ENCODE assay signal across 12 cellular contexts in the genomic region with DNA sequence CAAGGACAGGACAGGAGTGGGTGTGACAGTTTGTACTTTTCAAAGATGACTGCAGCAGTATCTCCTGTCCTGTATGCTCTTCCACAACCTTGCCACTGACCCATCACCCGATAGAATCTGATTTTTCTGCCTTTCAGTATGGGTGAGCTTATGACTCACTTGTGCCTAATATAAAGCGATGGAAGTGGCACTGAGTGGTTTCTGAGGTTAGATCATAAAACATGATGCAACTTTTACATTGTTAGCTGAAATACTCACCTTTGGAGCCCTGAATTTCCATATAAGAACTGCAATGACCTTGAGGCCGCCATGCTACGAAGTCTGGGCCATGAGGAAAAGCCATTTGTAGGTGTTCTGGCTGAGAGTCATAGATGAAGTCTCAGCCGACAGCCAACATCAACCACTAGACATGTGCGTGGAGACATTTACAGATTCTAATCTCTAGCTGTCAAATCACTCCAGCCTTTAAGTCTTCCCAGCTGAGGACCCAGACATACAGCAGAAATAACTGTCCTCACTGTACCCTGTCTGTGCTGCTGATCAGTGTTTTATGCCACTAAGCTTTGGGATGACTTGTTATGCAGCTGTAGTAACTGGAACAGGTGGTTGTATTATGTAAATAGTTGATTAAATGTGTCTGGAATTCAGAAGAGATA.
DNase-seq lines count a peak whose midpoint lies in the region; ATAC-seq and TF ChIP-seq lines count a peak whose summit lies in the region.
"Had no signal": no experiment of that assay in that cellular context is flagged by ENCODE, and none has a peak within 500 bp of the region (broad histone marks: within the 10 kb centered on the region; RNA-seq: fewer than 3 reads in every experiment).

No MANE protein-coding gene starts in this region.

- H3K4me1 ChIP-seq in HCT116 (ENCODE audit: control insufficient read depth in 1 of 2, insufficient read depth in 2 of 2, low read length in 2 of 2) = no peaks in the 10 kb centered on the region
- peaks cover 14% of the 10 kb centered on the region for H3K4me1 ChIP-seq in Loucy (ENCODE audit: insufficient read depth, low read length, poor library complexity, severe bottlenecking)

- H3K4me3 ChIP-seq in HCT116 (replicated peaks in 1 of 2; ENCODE audit: low read depth in 1 of 2, low read length in 2 of 2) (no peak overlapping the region), Loucy (ENCODE audit: low read length, poor library complexity, severe bottlenecking) (peak overlapping the region; percentile 18)
- H3K4me3 ChIP-seq: GM23338 had no signal

- TF ChIP-seq POLR2A in HCT116 (IDR thresholded peaks at IDR 0.05; ENCODE audit: borderline replicate concordance, extremely low read depth, insufficient read depth, insufficient read length) = no peak

- DNase-seq in HCT116 (ENCODE audit: low read depth, low spot score) (peak; percentile 15), amniotic epithelial cell (ENCODE audit: low read depth) (peak; percentile 88), kidney tubule cell (ENCODE audit: low spot score) (peak; percentile 25), RPMI8226 (no peak)
- no peak for DNase-seq in activated CD4-positive, CD25-positive, alpha-beta regulatory T cell (lab: John Stamatoyannopoulos, UW)
- DNase-seq: activated CD8-positive, alpha-beta memory T cell treated with anti-CD3 and anti-CD28 coated beads, Interleukin-2, amount 10 ng/mL, durations not matched to agents 7 days and 5 days; endodermal cell; NCI-H2081 treated with DMSO at 0.1 percent for 48 hours; posterior cingulate gyrus had no signal

- H3F3A ChIP-seq in Loucy (ENCODE audit: low read depth) = no peaks in the 10 kb centered on the region

- RAD21 ChIA-PET in HCT116 (lab: Charles Lee; ENCODE audit: low non-redundant PET in 1 of 2, low total read pairs in 2 of 2, uncharacterized antibody in 2 of 2, unreplicated experiment in 2 of 2) = no interaction called here

- BruUV-seq in HCT116 (replicated peaks; lab: Mats Ljungman, UMichigan) = no TSS peak

- H3K4me2 ChIP-seq in HCT116 (ENCODE audit: low read length) = no peak overlapping the region
- H3K4me2 ChIP-seq in Loucy (ENCODE audit: low read depth, low read length, poor library complexity, severe bottlenecking) = peak overlapping the region; percentile 42
- H3K4me2 ChIP-seq: GM23338 had no signal

- H3K9me2 ChIP-seq in HCT116 (ENCODE audit: insufficient read depth) (no peaks in the 10 kb centered on the region), Loucy (replicated peaks; ENCODE audit: low read depth, low read length) (no peaks in the 10 kb centered on the region)

- intact Hi-C loops in HCT116 (cut with micrococcal nuclease) = no loop called here

- POLR2A ChIA-PET in HCT116 (lab: Charles Lee) = no interaction called here

- H3K36me3 ChIP-seq in HCT116 (ENCODE audit: control insufficient read depth in 1 of 2, insufficient read depth in 2 of 2, low read length in 2 of 2) = no peaks in the 10 kb centered on the region
- no peaks in the 10 kb centered on the region; the same call in 1 of the 2 replicates for H3K36me3 ChIP-seq in Loucy (ENCODE audit: insufficient read depth, low read length)

- TF ChIP-seq RAD21 in HCT116 (IDR thresholded peaks at IDR 0.05; ENCODE audit: low read depth) = no peak

- CTCF ChIA-PET in HCT116 (lab: Charles Lee) = no interaction called here

- H2AFZ ChIP-seq in HCT116 (ENCODE audit: low read depth, low read length, poor library complexity, severe bottlenecking) (no peak overlapping the region), Loucy (ENCODE audit: low read length) (no peak overlapping the region)
- H2AFZ ChIP-seq: GM23338 had no signal

- no peaks in the 10 kb centered on the region for H4K20me1 ChIP-seq in HCT116 (ENCODE audit: insufficient read depth)
- H4K20me1 ChIP-seq in Loucy (ENCODE audit: insufficient read depth, low read length, poor library complexity, severe bottlenecking) = no peaks in the 10 kb centered on the region

- H3K27ac ChIP-seq in HCT116 (ENCODE audit: low read depth, low read length) = no peak overlapping the region

- H3K9ac ChIP-seq in HCT116 (ENCODE audit: low read length) (no peak overlapping the region), Loucy (ENCODE audit: low read depth, low read length, poor library complexity, severe bottlenecking) (no peak overlapping the region)

- no peak for TF ChIP-seq CTCF in HCT116 (IDR thresholded peaks at IDR 0.05 in 2 of 3, conservative IDR thresholded peaks at IDR 0.05 in 1 of 3; ENCODE audit: borderline replicate concordance in 1 of 3, insufficient read depth in 1 of 3, low read depth in 2 of 3, low read length in 2 of 3)
- TF ChIP-seq CTCF in Loucy (conservative IDR thresholded peaks at IDR 0.05; ENCODE audit: low read length) = no peak

- no peak for ATAC-seq in HCT116
- no peak for ATAC-seq in HG02938 (IDR thresholded peaks at IDR 0.05; ENCODE audit: unreplicated experiment)
- ATAC-seq: activated CD8-positive, alpha-beta memory T cell treated with anti-CD3 and anti-CD28 coated beads, Interleukin-2, amount 10 ng/mL, durations not matched to agents 7 days and 5 days; GM23338 had no signal

- no peaks in the 10 kb centered on the region for H3K79me2 ChIP-seq in HCT116 (ENCODE audit: insufficient read depth, low read length)
- no peaks in the 10 kb centered on the region for H3K79me2 ChIP-seq in Loucy (ENCODE audit: insufficient read depth, low read length)

- no peaks in the 10 kb centered on the region for H3K9me3 ChIP-seq in HCT116 (ENCODE audit: control insufficient read depth in 1 of 2, insufficient read depth in 1 of 2, low read depth in 1 of 2, low read length in 2 of 2)
- H3K9me3 ChIP-seq in Loucy (ENCODE audit: insufficient read depth, low read depth, low read length) = peaks cover 17% of the 10 kb centered on the region

- peaks cover 18% of the 10 kb centered on the region for H3K27me3 ChIP-seq in HCT116 (ENCODE audit: insufficient read depth, low read length)
- H3K27me3 ChIP-seq in Loucy (ENCODE audit: insufficient read depth, low read length, poor library complexity, severe bottlenecking) = no peaks in the 10 kb centered on the region

TF ChIP-seq in HCT116, 20 proteins besides CTCF, POLR2A, EP300 and RAD21 (continues in another document):
- TF ChIP-seq ATF3 (IDR thresholded peaks at IDR 0.05) = peak; percentile 31; the same call in 1 of the 2 replicates
- TF ChIP-seq, protein P1, sequence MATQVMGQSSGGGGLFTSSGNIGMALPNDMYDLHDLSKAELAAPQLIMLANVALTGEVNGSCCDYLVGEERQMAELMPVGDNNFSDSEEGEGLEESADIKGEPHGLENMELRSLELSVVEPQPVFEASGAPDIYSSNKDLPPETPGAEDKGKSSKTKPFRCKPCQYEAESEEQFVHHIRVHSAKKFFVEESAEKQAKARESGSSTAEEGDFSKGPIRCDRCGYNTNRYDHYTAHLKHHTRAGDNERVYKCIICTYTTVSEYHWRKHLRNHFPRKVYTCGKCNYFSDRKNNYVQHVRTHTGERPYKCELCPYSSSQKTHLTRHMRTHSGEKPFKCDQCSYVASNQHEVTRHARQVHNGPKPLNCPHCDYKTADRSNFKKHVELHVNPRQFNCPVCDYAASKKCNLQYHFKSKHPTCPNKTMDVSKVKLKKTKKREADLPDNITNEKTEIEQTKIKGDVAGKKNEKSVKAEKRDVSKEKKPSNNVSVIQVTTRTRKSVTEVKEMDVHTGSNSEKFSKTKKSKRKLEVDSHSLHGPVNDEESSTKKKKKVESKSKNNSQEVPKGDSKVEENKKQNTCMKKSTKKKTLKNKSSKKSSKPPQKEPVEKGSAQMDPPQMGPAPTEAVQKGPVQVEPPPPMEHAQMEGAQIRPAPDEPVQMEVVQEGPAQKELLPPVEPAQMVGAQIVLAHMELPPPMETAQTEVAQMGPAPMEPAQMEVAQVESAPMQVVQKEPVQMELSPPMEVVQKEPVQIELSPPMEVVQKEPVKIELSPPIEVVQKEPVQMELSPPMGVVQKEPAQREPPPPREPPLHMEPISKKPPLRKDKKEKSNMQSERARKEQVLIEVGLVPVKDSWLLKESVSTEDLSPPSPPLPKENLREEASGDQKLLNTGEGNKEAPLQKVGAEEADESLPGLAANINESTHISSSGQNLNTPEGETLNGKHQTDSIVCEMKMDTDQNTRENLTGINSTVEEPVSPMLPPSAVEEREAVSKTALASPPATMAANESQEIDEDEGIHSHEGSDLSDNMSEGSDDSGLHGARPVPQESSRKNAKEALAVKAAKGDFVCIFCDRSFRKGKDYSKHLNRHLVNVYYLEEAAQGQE (IDR thresholded peaks at IDR 0.05; ENCODE audit: low read depth) = no peak
- TF ChIP-seq CBX3 (IDR thresholded peaks at IDR 0.05; ENCODE audit: low read depth) = no peak
- TF ChIP-seq SIN3A (IDR thresholded peaks at IDR 0.05; ENCODE audit: low read depth) = no peak
- TF ChIP-seq MAX (IDR thresholded peaks at IDR 0.05) = 0 out of 2 replicates have a peak, but pooled peaks have one; percentile 23
- no peak for TF ChIP-seq TCF7L2 (IDR thresholded peaks at IDR 0.05; ENCODE audit: borderline replicate concordance, extremely low read depth, insufficient read depth, insufficient read length)
- TF ChIP-seq CEBPB (IDR thresholded peaks at IDR 0.05; ENCODE audit: low read depth) = peak; percentile 78
- TF ChIP-seq POLR2AphosphoS5 (IDR thresholded peaks at IDR 0.05; ENCODE audit: low read depth, low read length) = no peak
- no peak for TF ChIP-seq EZH2phosphoT487 (IDR thresholded peaks at IDR 0.05; ENCODE audit: borderline replicate concordance)
- TF ChIP-seq JUND (IDR thresholded peaks at IDR 0.05) = no peak; the same call in 1 of the 2 replicates
- no peak for TF ChIP-seq ZNF274 (IDR thresholded peaks at IDR 0.05; ENCODE audit: low read depth, low read length)

Comparison
In these comparisons a context has a peak if more than half of its experiments do, and no peak if none do; other contexts are left out.
1. DNase-seq: peak in HCT116 (single experiment), amniotic epithelial cell (single experiment) and kidney tubule cell (single experiment); none in activated CD4-positive, CD25-positive, alpha-beta regulatory T cell (0 of 4) and RPMI8226 (single experiment).